ENCODE assay signal across 19 cellular contexts in genomic region chr2:225032249-225032648, GRCh38. TPM values are rescaled to one million over a fixed set of nuclear protein-coding genes. Genes with fewer than 3 reads are reported as not detected.
"Had no signal": no experiment of that assay in that cellular context is flagged by ENCODE, and none has a peak within 500 bp of the region (broad histone marks: within the 10 kb centered on the region; RNA-seq: fewer than 3 reads in every experiment).

No MANE protein-coding gene starts in this region.

- H3K4me3 ChIP-seq: adrenal gland, breast epithelium, esophagus squamous epithelium, pancreas, right lobe of liver, SJSA1, smooth muscle cell had no signal

- H3K9me3 Mint-ChIP-seq: dendritic cell treated with granulocyte-macrophage colony-stimulating factor and Interleukin-4, amounts not matched to agents 40 ng/mL and 50 ng/mL, for 4 days had no signal

- FAIRE-seq: astrocyte, pancreas, urothelium cell line had no signal

- H3K4me2 ChIP-seq: smooth muscle cell had no signal

- H3K27me3 Mint-ChIP-seq: dendritic cell treated with granulocyte-macrophage colony-stimulating factor and Interleukin-4, amounts not matched to agents 40 ng/mL and 50 ng/mL, for 4 days; naive thymus-derived CD4-positive, alpha-beta T cell had no signal

- H3K9me3 ChIP-seq: adrenal gland, breast epithelium, esophagus squamous epithelium, neutrophil, pancreas, right lobe of liver, SJSA1 had no signal

- H3K4me1 ChIP-seq: breast epithelium, esophagus squamous epithelium, right lobe of liver, SJSA1 had no signal

- H3K36me3 ChIP-seq: adrenal gland, breast epithelium, esophagus squamous epithelium, neutrophil, pancreas, right lobe of liver, SJSA1, WERI-Rb-1 had no signal

- ATAC-seq: naive thymus-derived CD4-positive, alpha-beta T cell; pancreas; right lobe of liver had no signal

- H3K4me3 Mint-ChIP-seq: activated T-helper 1 cell treated with anti-CD3 and anti-CD28 coated beads, Interleukin-12 subunit alpha, Interleukin-12 subunit beta, Interleukin-2, Interleukin-4 antibody, amounts not matched to agents 30 ng/mL and 10 ng/mL and 1 ng/mL, durations not matched to agents 14 hours and 24 hours and 36 hours; dendritic cell treated with granulocyte-macrophage colony-stimulating factor and Interleukin-4, amounts not matched to agents 40 ng/mL and 50 ng/mL, for 4 days had no signal

- H3K27me3 ChIP-seq: adrenal gland, breast epithelium, esophagus squamous epithelium, neutrophil, pancreas, right lobe of liver, SJSA1 had no signal

- DNase-seq: activated CD4-positive, alpha-beta T cell treated with anti-CD3 and anti-CD28 coated beads for 4 hours; activated CD8-positive, alpha-beta memory T cell treated with anti-CD3 and anti-CD28 coated beads, Interleukin-2, amount 50 U/mL, for 4 hours; adrenal gland; effector memory CD4-positive, alpha-beta T cell; esophagus squamous epithelium; mesenchymal stem cell; naive thymus-derived CD4-positive, alpha-beta T cell; pancreas; right lobe of liver; stimulated activated CD4-positive, alpha-beta T cell treated with anti-CD3 and anti-CD28 coated beads, Interleukin-4, amount 100 ng/mL, for 1 hour; WERI-Rb-1 had no signal

- H3K27ac Mint-ChIP-seq: activated T-helper 1 cell treated with anti-CD3 and anti-CD28 coated beads, Interleukin-12 subunit alpha, Interleukin-12 subunit beta, Interleukin-2, Interleukin-4 antibody, amounts not matched to agents 30 ng/mL and 10 ng/mL and 1 ng/mL, durations not matched to agents 14 hours and 24 hours and 36 hours; dendritic cell treated with granulocyte-macrophage colony-stimulating factor and Interleukin-4, amounts not matched to agents 40 ng/mL and 50 ng/mL, for 4 days had no signal

- H3K27ac ChIP-seq: adrenal gland, breast epithelium, esophagus squamous epithelium, neutrophil, pancreas, right lobe of liver, SJSA1, WERI-Rb-1 had no signal

RNA-seq across cellular contexts. Expression of gene DOCK10, which starts 10.0 kb away (rescaled TPM):
- polyA plus RNA-seq: smooth muscle cell had no signal
